Comparison of ENCODE assay signal across 9 cellular contexts in the genomic region with DNA sequence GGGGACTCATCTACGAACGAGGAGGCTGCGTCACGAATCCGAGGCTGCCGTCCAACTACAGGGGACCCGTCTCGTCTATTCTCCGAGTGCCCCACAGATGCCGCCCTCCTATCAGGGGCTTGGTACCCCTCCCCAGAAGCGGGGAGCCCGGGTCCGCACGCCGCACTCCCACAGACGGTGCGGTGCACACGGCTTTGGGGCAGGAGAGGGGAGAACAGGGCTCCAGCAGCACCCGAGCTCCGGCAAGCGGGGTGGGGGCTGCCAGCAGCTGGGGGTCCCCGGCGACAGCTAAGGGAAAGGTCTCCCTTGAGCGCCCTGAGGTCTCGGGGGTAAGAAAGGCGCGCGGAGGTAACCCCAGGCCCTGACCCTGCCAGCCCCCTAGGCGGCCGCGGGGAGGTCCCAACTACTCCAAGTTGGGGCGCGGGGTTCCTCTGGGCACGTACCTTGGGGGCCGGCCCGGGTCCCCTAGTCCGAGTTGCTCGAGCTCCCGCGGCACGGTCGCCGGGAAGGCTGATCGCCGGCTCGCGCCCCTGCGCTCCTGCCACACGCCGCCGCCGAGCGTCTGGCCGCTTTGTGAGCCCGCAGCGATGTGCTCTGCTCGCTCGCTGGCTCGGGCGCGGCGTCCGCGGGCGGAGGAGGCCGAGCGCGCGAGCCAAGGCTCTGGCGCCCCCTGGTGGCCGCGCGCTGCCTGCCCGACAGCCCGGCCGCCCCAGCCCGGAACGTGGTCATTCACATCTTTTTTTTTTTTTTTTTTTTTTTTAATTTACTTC. TPM values are rescaled to one million over a fixed set of nuclear protein-coding genes. Genes with fewer than 3 reads are reported as not detected.
DNase-seq lines count a peak whose midpoint lies in the region; ATAC-seq and TF ChIP-seq lines count a peak whose summit lies in the region.
"Had no signal": no experiment of that assay in that cellular context is flagged by ENCODE, and none has a peak within 500 bp of the region (broad histone marks: within the 10 kb centered on the region; RNA-seq: fewer than 3 reads in every experiment).

SPOCK1 (minus strand) TSS at position 591 of the 770 bp plus-strand sequence.

- peak; percentile 47 for TF ChIP-seq CTCF in BE2C (IDR thresholded peaks at IDR 0.05; ENCODE audit: low read depth, low read length)

- peak within 1 kb of the TSS; percentile 39 for H3K4me3 ChIP-seq in BE2C (ENCODE audit: low read depth, low read length)
- H3K4me3 ChIP-seq: SJCRH30 had no signal

- no peaks in the 10 kb centered on the region for H3K9me3 ChIP-seq in BE2C
- H3K9me3 ChIP-seq: SJCRH30 had no signal

- no peaks in the 10 kb centered on the region for H3K36me3 ChIP-seq in BE2C
- H3K36me3 ChIP-seq: SJCRH30 had no signal

- H3K4me1 ChIP-seq in BE2C, result no peaks in the 10 kb centered on the region
- H3K4me1 ChIP-seq: SJCRH30 had no signal

- peaks cover 28% of the 10 kb centered on the region for H3K27me3 ChIP-seq in BE2C
- H3K27me3 ChIP-seq: SJCRH30 had no signal

- no peak for TF ChIP-seq POLR2A in erythroblast (IDR thresholded peaks at IDR 0.05; ENCODE audit: low read length)

- ATAC-seq in GM19023 (IDR thresholded peaks at IDR 0.05; ENCODE audit: unreplicated experiment), result peak; percentile 80
- peak; percentile 95 for ATAC-seq in HG03159 (IDR thresholded peaks at IDR 0.05; ENCODE audit: unreplicated experiment)

- DNase-seq in BE2C, result peak; percentile 85
- DNase-seq in NCI-H748 (lab: John Stamatoyannopoulos, UW; ENCODE audit: unreplicated experiment), result peak; percentile 88
- peak; percentile 91 for DNase-seq in activated CD8-positive, alpha-beta memory T cell treated with anti-CD3 and anti-CD28 coated beads, Interleukin-2, amount 50 U/mL, for 48 hours
- peak; percentile 68 to 78 for DNase-seq in erythroblast (lab: John Stamatoyannopoulos, UW)
- peak; percentile 65 for DNase-seq in middle frontal gyrus (ENCODE audit: extremely low spot score, low spot score)
- DNase-seq in stimulated activated CD8-positive, alpha-beta memory T cell treated with anti-CD3 and anti-CD28 coated beads, Interleukin-7, amount 100 ng/mL, for 24 hours (ENCODE audit: low read depth), result peak; percentile 21

RNA-seq across cellular contexts. Expression of gene SPOCK1, which starts in this region (rescaled TPM):
- polyA plus RNA-seq in BE2C (2012; ENCODE audit: insufficient read depth, insufficient read length, low read depth), result 4.1 TPM

Comparison
In these comparisons a context has a peak if more than half of its experiments do, and no peak if none do; other contexts are left out.
1. Peak in every context shown above with its lines: DNase-seq, ATAC-seq and H3K4me3 ChIP-seq.
2. DNase-seq: peak in every context shown above with its lines; median percentile 91 in activated CD8-positive, alpha-beta memory T cell treated with anti-CD3 and anti-CD28 coated beads, Interleukin-2, amount 50 U/mL, for 48 hours; 88 in NCI-H748; 85 in BE2C; 73 in erythroblast; 65 in middle frontal gyrus; 21 in stimulated activated CD8-positive, alpha-beta memory T cell treated with anti-CD3 and anti-CD28 coated beads, Interleukin-7, amount 100 ng/mL, for 24 hours.